ENCODE assay signal across 9 cellular contexts in genomic region chr14:22131749-22132476, GRCh38.
A peak's percentile ranks its signal among the peaks of the same experiment; 100 is the strongest.
DNase-seq lines count a peak whose midpoint lies in the region; ATAC-seq and TF ChIP-seq lines count a peak whose summit lies in the region.
"Had no signal": no experiment of that assay in that cellular context is flagged by ENCODE, and none has a peak within 500 bp of the region (broad histone marks: within the 10 kb centered on the region; RNA-seq: fewer than 3 reads in every experiment).

No MANE protein-coding gene starts in this region.

- H3K36me3 ChIP-seq in mesendoderm (ENCODE audit: control insufficient read depth, insufficient read depth, low read length) (no peaks in the 10 kb centered on the region), suprapubic skin (no peaks in the 10 kb centered on the region)

- H3K23ac ChIP-seq in mesendoderm (ENCODE audit: low read length) = no peak overlapping the region

- DNase-seq in NCI-H2171 treated with DMSO at 0.1 percent for 48 hours (lab: John Stamatoyannopoulos, UW) = peak; percentile 42
- DNase-seq in NCI-H2171 (lab: John Stamatoyannopoulos, UW) = no peak
- peak; percentile 3 for DNase-seq in amniotic epithelial cell (ENCODE audit: low read depth)
- peak; percentile 59 for DNase-seq in mesendoderm
- no peak for DNase-seq in stimulated activated naive CD4-positive, alpha-beta T cell treated with Interleukin-2 at 50 U/mL for 16 hours (lab: John Stamatoyannopoulos, UW)
- DNase-seq in suprapubic skin (ENCODE audit: low spot score in 2 of 2) = no peak
- DNase-seq: SHP77 had no signal

- TF ChIP-seq POLR2A in suprapubic skin (IDR thresholded peaks at IDR 0.05) = no peak

- H3K27me3 ChIP-seq in mesendoderm (ENCODE audit: insufficient read depth, low read length, poor library complexity) = no peaks in the 10 kb centered on the region
- H3K27me3 ChIP-seq in suprapubic skin = no peaks in the 10 kb centered on the region

- peak; percentile 37 for TF ChIP-seq RAD21 in Ishikawa (IDR thresholded peaks at IDR 0.05; ENCODE audit: low read depth)

- H3K18ac ChIP-seq in mesendoderm (ENCODE audit: low read length) = no peak overlapping the region

- H3K4ac ChIP-seq in mesendoderm (ENCODE audit: low read depth, low read length) = no peak overlapping the region

- no peaks in the 10 kb centered on the region for H3K79me2 ChIP-seq in mesendoderm (ENCODE audit: control insufficient read depth, insufficient read depth, low read length)

- no peak overlapping the region for H4K5ac ChIP-seq in mesendoderm (ENCODE audit: low read length)

- ATAC-seq in HG03025 (IDR thresholded peaks at IDR 0.05; ENCODE audit: low FRiP score, unreplicated experiment) = no peak

- no peak overlapping the region for H4K8ac ChIP-seq in mesendoderm (ENCODE audit: low read depth, low read length)

- H2BK120ac ChIP-seq in mesendoderm (ENCODE audit: low read depth, low read length) = no peak overlapping the region

- TF ChIP-seq CTCF in suprapubic skin (IDR thresholded peaks at IDR 0.05) = peak in 1 of 2 donors; percentile 14

- no peak overlapping the region for H3K56ac ChIP-seq in mesendoderm (ENCODE audit: low read length)

- H3K4me3 ChIP-seq in mesendoderm (ENCODE audit: low read length) (no peak overlapping the region), suprapubic skin (no peak overlapping the region)

- H3K9me3 ChIP-seq in suprapubic skin = no peaks in the 10 kb centered on the region

- H2BK15ac ChIP-seq in mesendoderm (replicated peaks; ENCODE audit: low read depth) = no peak overlapping the region

- no peak overlapping the region for H3K9ac ChIP-seq in mesendoderm (ENCODE audit: low read length)

- H3K79me1 ChIP-seq in mesendoderm (ENCODE audit: low read length) = no peaks in the 10 kb centered on the region

- H2AK5ac ChIP-seq in mesendoderm (ENCODE audit: low read length) = no peak overlapping the region

- H3K27ac ChIP-seq in mesendoderm (ENCODE audit: low read depth, low read length) (no peak overlapping the region), suprapubic skin (no peak overlapping the region)

- no peak overlapping the region for H2BK5ac ChIP-seq in mesendoderm (ENCODE audit: low read length)

- TF ChIP-seq EP300 in Ishikawa (IDR thresholded peaks at IDR 0.05; ENCODE audit: borderline replicate concordance) (no peak), suprapubic skin (IDR thresholded peaks at IDR 0.05) (no peak)

- no CpG with 5 or more reads among the region's 4 CpGs for WGBS in mesendoderm (ENCODE audit: extremely low coverage, insufficient coverage, low lambda C conversion rate)
- WGBS in suprapubic skin = 75% methylated on average over 4 of the region's 4 CpGs

- no peak overlapping the region for H3K4me2 ChIP-seq in mesendoderm (ENCODE audit: low read length)

- H3K4me1 ChIP-seq in mesendoderm (ENCODE audit: control insufficient read depth, low read depth, low read length) = no peaks in the 10 kb centered on the region
- H3K4me1 ChIP-seq in suprapubic skin = no peaks in the 10 kb centered on the region

TF ChIP-seq in Ishikawa, 13 proteins besides CTCF, POLR2A, EP300 and RAD21:
- TF ChIP-seq YY1 (IDR thresholded peaks at IDR 0.05; ENCODE audit: low read depth) = no peak

Comparison
In these comparisons a context has a peak if more than half of its experiments do, and no peak if none do; other contexts are left out.
1. DNase-seq: peak in NCI-H2171 treated with DMSO at 0.1 percent for 48 hours (single experiment), amniotic epithelial cell (single experiment) and mesendoderm (single experiment); none in NCI-H2171 (single experiment), stimulated activated naive CD4-positive, alpha-beta T cell treated with Interleukin-2 at 50 U/mL for 16 hours (single experiment) and suprapubic skin (0 of 2).